Comparison of ENCODE assay signal across 8 cellular contexts in genomic region chr3:187066228-187066995, GRCh38.
DNase-seq lines count a peak whose midpoint lies in the region; ATAC-seq and TF ChIP-seq lines count a peak whose summit lies in the region.

No MANE protein-coding gene starts in this region.

- H3K4me3 Mint-ChIP-seq in endodermal cell, result no peak overlapping the region

- WGBS in endodermal cell (ENCODE audit: insufficient coverage in 1 of 2, insufficient read length in 1 of 2), 2 experiments, result 78 to 79% methylated on average over 3 to 7 of the region's 7 CpGs
- 58 to 60% (median 60%) methylated on average over 7 of the region's 7 CpGs for WGBS in psoas muscle, 3 donors

- peak overlapping the region; percentile 70 for H3K27ac Mint-ChIP-seq in endodermal cell

- H3K27ac ChIP-seq in WERI-Rb-1 (peak overlapping the region; percentile 76), endodermal cell (ENCODE audit: low read depth, low read length) (no peak overlapping the region), psoas muscle (peak overlapping the region; percentile 67)

- intact Hi-C loops in psoas muscle (cut with DNase I), result no loop called here

- CTCF ChIA-PET in BJ (lab: Yijun Ruan, JAX), result interaction anchor here (0.9 to 1.0 kb wide), 2 partner anchors 47 to 217 kb away, joined by 3 to 4 read pairs; no protein-coding TSS in a partner anchor

- peaks cover 60% of the 10 kb centered on the region for H3K36me3 Mint-ChIP-seq in endodermal cell (ENCODE audit: low read depth)

- no peak overlapping the region for H3K4me3 ChIP-seq in BJ (ENCODE audit: low read depth, low read length)
- H3K4me3 ChIP-seq in WERI-Rb-1 (ENCODE audit: low read depth, low read length), result no peak overlapping the region; the same call in 1 of the 2 replicates
- H3K4me3 ChIP-seq in endodermal cell (ENCODE audit: low read length), result no peak overlapping the region
- no peak overlapping the region for H3K4me3 ChIP-seq in psoas muscle

- DNase-seq in BJ (ENCODE audit: low read depth) (no peak), HK-2 (ENCODE audit: unreplicated experiment) (peak; percentile 34), WERI-Rb-1 (peak; percentile 94), endodermal cell (peak; percentile 92), psoas muscle (no peak), ureter (ENCODE audit: low spot score) (no peak), COR-L47 (lab: John Stamatoyannopoulos, UW) (no peak)

- no peaks in the 10 kb centered on the region for H3K4me1 ChIP-seq in endodermal cell (ENCODE audit: control insufficient read depth, insufficient read depth, low read length)
- peaks cover 42% of the 10 kb centered on the region for H3K4me1 ChIP-seq in psoas muscle

- no peaks in the 10 kb centered on the region for H3K9me3 Mint-ChIP-seq in endodermal cell

- peak; percentile 22; the same call in 1 of the 2 replicates for TF ChIP-seq CTCF in BJ (IDR thresholded peaks at IDR 0.05; ENCODE audit: insufficient read depth, low read depth, low read length)
- TF ChIP-seq CTCF in WERI-Rb-1 (IDR thresholded peaks at IDR 0.05; ENCODE audit: low read depth, low read length), result peak; percentile 67
- TF ChIP-seq CTCF in endodermal cell (conservative IDR thresholded peaks at IDR 0.05), result peak; percentile 83
- TF ChIP-seq CTCF in psoas muscle (IDR thresholded peaks at IDR 0.05), result peak; percentile 15

- H3K9ac ChIP-seq in endodermal cell (ENCODE audit: extremely low read depth, low read length, poor library complexity, severe bottlenecking), result no peak overlapping the region

- peaks cover 30% of the 10 kb centered on the region for H3K4me1 Mint-ChIP-seq in endodermal cell

- H3K27me3 ChIP-seq in BJ (ENCODE audit: control insufficient read depth, insufficient read depth, low read length) (no peaks in the 10 kb centered on the region), WERI-Rb-1 (ENCODE audit: insufficient read depth, low read depth, severe bottlenecking) (no peaks in the 10 kb centered on the region), endodermal cell (ENCODE audit: control insufficient read depth, insufficient read depth, low read length, poor library complexity, severe bottlenecking) (no peaks in the 10 kb centered on the region), psoas muscle (ENCODE audit: insufficient read depth in 3 of 3, low read length in 2 of 3) (no peaks in the 10 kb centered on the region)

- peak; percentile 26 for ATAC-seq in GM18861 (IDR thresholded peaks at IDR 0.05; ENCODE audit: unreplicated experiment)
- ATAC-seq in psoas muscle, result peak; percentile 54 to 89 (median 74)

- H3K27me3 Mint-ChIP-seq in endodermal cell (ENCODE audit: insufficient read depth), result no peaks in the 10 kb centered on the region

- H3K36me3 ChIP-seq in BJ (ENCODE audit: control insufficient read depth, insufficient read depth, low read length) (no peaks in the 10 kb centered on the region), WERI-Rb-1 (peaks cover 10% of the 10 kb centered on the region; the same call in 1 of the 2 replicates), endodermal cell (ENCODE audit: control insufficient read depth, insufficient read depth, low read length) (peaks cover 39% of the 10 kb centered on the region), psoas muscle (ENCODE audit: insufficient read depth in 1 of 2, low read depth in 1 of 2) (peaks cover 0 to 7% of the 10 kb centered on the region in 2 donors)

- POLR2A ChIA-PET in BJ (lab: Charles Lee), result no interaction called here

- no peaks in the 10 kb centered on the region for H3K9me3 ChIP-seq in WERI-Rb-1 (ENCODE audit: severe bottlenecking)
- peaks cover 9% of the 10 kb centered on the region for H3K9me3 ChIP-seq in endodermal cell (ENCODE audit: control insufficient read depth, low read length)
- no peaks in the 10 kb centered on the region for H3K9me3 ChIP-seq in psoas muscle

Comparison
In these comparisons a context has a peak if more than half of its experiments do, and no peak if none do; other contexts are left out.
1. DNase-seq: peak in HK-2 (single experiment), WERI-Rb-1 (single experiment) and endodermal cell (single experiment); none in BJ (single experiment), psoas muscle (0 of 2), ureter (single experiment) and COR-L47 (single experiment).
2. CTCF ChIP-seq: peak in every context shown above with its lines; median percentile 83 in endodermal cell; 67 in WERI-Rb-1; 22 in BJ; 15 in psoas muscle.